ENCODE assay signal across 21 cellular contexts in genomic region chr2:233849607-233850271, GRCh38.
"Had no signal": no experiment of that assay in that cellular context is flagged by ENCODE, and none has a peak within 500 bp of the region (broad histone marks: within the 10 kb centered on the region; RNA-seq: fewer than 3 reads in every experiment).

No MANE protein-coding gene starts in this region.

- H3K27ac ChIP-seq: adrenal gland, breast epithelium, esophagus squamous epithelium, heart right ventricle, left lung, pancreas, right lobe of liver, stomach had no signal

- H3K36me3 ChIP-seq: adrenal gland, breast epithelium, pancreas, right lobe of liver had no signal

- H3K27me3 ChIP-seq: adrenal gland, breast epithelium, esophagus squamous epithelium, pancreas, right lobe of liver had no signal

- H3K27ac Mint-ChIP-seq: activated CD8-positive, alpha-beta memory T cell treated with anti-CD3 and anti-CD28 coated beads, Interleukin-2, amount 10 ng/mL, durations not matched to agents 7 days and 5 days; activated naive CD4-positive, alpha-beta T cell treated with anti-CD3 and anti-CD28 coated beads, Interleukin-2, amount 50 U/mL, for 24 hours; dendritic cell treated with granulocyte-macrophage colony-stimulating factor and Interleukin-4, amounts not matched to agents 40 ng/mL and 50 ng/mL, for 4 days; stimulated activated effector memory CD8-positive, alpha-beta T cell treated with anti-CD3 and anti-CD28 coated beads, Interleukin-12 subunit alpha, Interleukin-12 subunit beta, amount 100 ng/mL, for 72 hours had no signal

- H3K27me3 Mint-ChIP-seq: activated CD8-positive, alpha-beta memory T cell treated with anti-CD3 and anti-CD28 coated beads, Interleukin-2, amount 10 ng/mL, durations not matched to agents 7 days and 5 days; dendritic cell treated with granulocyte-macrophage colony-stimulating factor and Interleukin-4, amounts not matched to agents 40 ng/mL and 50 ng/mL, for 4 days had no signal

- H3K4me3 Mint-ChIP-seq: activated CD8-positive, alpha-beta memory T cell treated with anti-CD3 and anti-CD28 coated beads, Interleukin-2, amount 10 ng/mL, durations not matched to agents 7 days and 5 days; activated naive CD4-positive, alpha-beta T cell treated with anti-CD3 and anti-CD28 coated beads, Interleukin-2, amount 50 U/mL, for 24 hours; dendritic cell treated with granulocyte-macrophage colony-stimulating factor and Interleukin-4, amounts not matched to agents 40 ng/mL and 50 ng/mL, for 4 days; stimulated activated effector memory CD8-positive, alpha-beta T cell treated with anti-CD3 and anti-CD28 coated beads, Interleukin-12 subunit alpha, Interleukin-12 subunit beta, amount 100 ng/mL, for 72 hours had no signal

- H3K4me3 ChIP-seq: adrenal gland, breast epithelium, esophagus squamous epithelium, heart right ventricle, left lung, pancreas, right lobe of liver, stomach had no signal

- H3K9me3 ChIP-seq: adrenal gland, breast epithelium, esophagus squamous epithelium, heart right ventricle, left lung, pancreas, right lobe of liver, stomach had no signal

- H3K36me3 Mint-ChIP-seq: activated naive CD4-positive, alpha-beta T cell treated with anti-CD3 and anti-CD28 coated beads, Interleukin-2, amount 50 U/mL, for 24 hours had no signal

- ATAC-seq: activated CD8-positive, alpha-beta memory T cell treated with anti-CD3 and anti-CD28 coated beads, Interleukin-2, amount 10 ng/mL, durations not matched to agents 7 days and 5 days; heart right ventricle; left lung; pancreas; right lobe of liver; stimulated activated effector memory CD8-positive, alpha-beta T cell treated with anti-CD3 and anti-CD28 coated beads, Interleukin-12 subunit alpha, Interleukin-12 subunit beta, amount 100 ng/mL, for 72 hours had no signal

- H3K4me1 ChIP-seq: breast epithelium had no signal

- DNase-seq: activated CD8-positive, alpha-beta memory T cell treated with anti-CD3 and anti-CD28 coated beads, Interleukin-2, amount 10 ng/mL, durations not matched to agents 7 days and 5 days; activated effector memory CD4-positive, alpha-beta T cell treated with Interleukin-2 at 50 U/mL for 16 hours; activated T-cell treated with anti-CD3 and anti-CD28 coated beads, Interleukin-2, amount 50 U/mL, for 1 hour; adrenal gland; effector memory CD4-positive, alpha-beta T cell; esophagus squamous epithelium; heart right ventricle; pancreas; right lobe of liver; small intestine; stimulated activated CD4-positive, alpha-beta T cell treated with anti-CD3 and anti-CD28 coated beads, Interleukin-15, amount 100 ng/mL, for 24 hours; stimulated activated CD4-positive, alpha-beta T cell treated with anti-CD3 and anti-CD28 coated beads, Interleukin-4, amount 100 ng/mL, for 24 hours; T-helper 9 cell; trophoblast cell had no signal

- H3K9me3 Mint-ChIP-seq: activated naive CD4-positive, alpha-beta T cell treated with anti-CD3 and anti-CD28 coated beads, Interleukin-2, amount 50 U/mL, for 24 hours; dendritic cell treated with granulocyte-macrophage colony-stimulating factor and Interleukin-4, amounts not matched to agents 40 ng/mL and 50 ng/mL, for 4 days; neural crest cell; stimulated activated effector memory CD8-positive, alpha-beta T cell treated with anti-CD3 and anti-CD28 coated beads, Interleukin-12 subunit alpha, Interleukin-12 subunit beta, amount 100 ng/mL, for 72 hours had no signal
